In the genomic region with DNA sequence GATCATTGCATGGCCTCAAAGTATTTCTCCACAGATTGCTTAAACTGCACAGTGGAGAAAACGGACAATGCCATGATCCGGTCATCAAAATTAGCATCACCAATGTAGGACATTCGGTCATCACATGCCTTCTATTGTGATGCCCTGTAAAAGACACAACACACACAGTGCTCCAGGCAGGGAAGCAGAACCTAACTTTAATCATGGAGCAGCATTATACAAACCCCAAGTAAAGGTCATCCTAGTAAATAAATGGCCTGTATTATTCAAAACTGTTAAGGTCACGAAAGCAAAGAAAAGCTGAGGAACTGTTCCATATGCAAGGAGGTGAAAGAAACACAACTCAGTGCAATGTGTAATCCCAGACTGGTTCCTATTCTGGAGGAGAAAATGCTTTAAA, we compare ENCODE assay signal across 28 cellular contexts.
"Had no signal": no experiment of that assay in that cellular context is flagged by ENCODE, and none has a peak within 500 bp of the region (broad histone marks: within the 10 kb centered on the region; RNA-seq: fewer than 3 reads in every experiment).

No MANE protein-coding gene starts in this region.

- H3K9me3 Mint-ChIP-seq: nephron; stimulated activated effector memory CD8-positive, alpha-beta T cell treated with anti-CD3 and anti-CD28 coated beads, Interleukin-12 subunit alpha, Interleukin-12 subunit beta, amount 100 ng/mL, for 72 hours; stimulated activated naive CD8-positive, alpha-beta T cell treated with anti-CD3 and anti-CD28 coated beads, Interleukin-15, Interleukin-2, amounts not matched to agents 100 ng/mL and 50 ng/mL, for 24 hours had no signal

- H3K4me3 Mint-ChIP-seq: naive thymus-derived CD4-positive, alpha-beta T cell; natural killer cell; nephron; stimulated activated effector memory CD8-positive, alpha-beta T cell treated with anti-CD3 and anti-CD28 coated beads, Interleukin-12 subunit alpha, Interleukin-12 subunit beta, amount 100 ng/mL, for 72 hours; stimulated activated naive B cell treated with anti-CD40 and anti-IgM and Interleukin-4, amounts not matched to agents 10 μg/mL and 1 μg/mL and 100 μg/mL, for 72 hours; stimulated activated naive CD8-positive, alpha-beta T cell treated with anti-CD3 and anti-CD28 coated beads, Interleukin-15, Interleukin-2, amounts not matched to agents 100 ng/mL and 50 ng/mL, for 24 hours had no signal

- H2AFZ ChIP-seq: parathyroid adenoma had no signal

- FAIRE-seq: small intestine had no signal

- H3K27ac ChIP-seq: ovary, parathyroid adenoma, psoas muscle, right lobe of liver, sigmoid colon, stomach, thoracic aorta, thyroid gland, tibial nerve, upper lobe of left lung, uterus had no signal

- H3K27me3 ChIP-seq: ovary, right lobe of liver, sigmoid colon, stomach, thyroid gland, tibial nerve, upper lobe of left lung, uterus had no signal

- H3K9me3 ChIP-seq: ovary, psoas muscle, right lobe of liver, sigmoid colon, stomach, thoracic aorta, thyroid gland, tibial nerve, upper lobe of left lung, uterus had no signal

- H3K27ac Mint-ChIP-seq: naive thymus-derived CD4-positive, alpha-beta T cell; natural killer cell; nephron; progenitor cell of endocrine pancreas; stimulated activated effector memory CD8-positive, alpha-beta T cell treated with anti-CD3 and anti-CD28 coated beads, Interleukin-12 subunit alpha, Interleukin-12 subunit beta, amount 100 ng/mL, for 72 hours; stimulated activated naive B cell treated with anti-CD40 and anti-IgM and Interleukin-4, amounts not matched to agents 10 μg/mL and 1 μg/mL and 100 μg/mL, for 72 hours; stimulated activated naive CD8-positive, alpha-beta T cell treated with anti-CD3 and anti-CD28 coated beads, Interleukin-15, Interleukin-2, amounts not matched to agents 100 ng/mL and 50 ng/mL, for 24 hours had no signal

- H3K4me1 ChIP-seq: parathyroid adenoma, right lobe of liver, thyroid gland, uterus had no signal

- H3K4me3 ChIP-seq: ovary, psoas muscle, right lobe of liver, sigmoid colon, stomach, thoracic aorta, thyroid gland, tibial nerve, upper lobe of left lung, uterus had no signal

- ATAC-seq: naive thymus-derived CD4-positive, alpha-beta T cell; natural killer cell; psoas muscle; right cardiac atrium; right lobe of liver; stimulated activated effector memory CD8-positive, alpha-beta T cell treated with anti-CD3 and anti-CD28 coated beads, Interleukin-12 subunit alpha, Interleukin-12 subunit beta, amount 100 ng/mL, for 72 hours; stimulated activated naive B cell treated with anti-CD40 and anti-IgM and Interleukin-4, amounts not matched to agents 10 μg/mL and 1 μg/mL and 100 μg/mL, for 72 hours had no signal

- H3K79me2 ChIP-seq: parathyroid adenoma had no signal

- H3K36me3 ChIP-seq: ovary, right lobe of liver, sigmoid colon, stomach, thoracic aorta, thyroid gland, tibial nerve, upper lobe of left lung, uterus had no signal

- DNase-seq: naive thymus-derived CD4-positive, alpha-beta T cell; natural killer cell; occipital lobe; ovary; posterior cingulate gyrus; psoas muscle; right cardiac atrium; right lobe of liver; sigmoid colon; small intestine; stimulated activated CD4-positive, alpha-beta T cell treated with anti-CD3 and anti-CD28 coated beads, Interleukin-15, amount 100 ng/mL, for 24 hours; stimulated activated CD4-positive, alpha-beta T cell treated with anti-CD3 and anti-CD28 coated beads, Interleukin-2, amount 100 ng/mL, for 24 hours; stimulated activated CD4-positive, alpha-beta T cell treated with anti-CD3 and anti-CD28 coated beads, Interleukin-2, amount 100 ng/mL, for 48 hours; stimulated activated CD4-positive, alpha-beta T cell treated with anti-CD3 and anti-CD28 coated beads, Interleukin-4, amount 100 ng/mL, for 24 hours; stimulated activated naive B cell treated with anti-CD40 and anti-IgM and Interleukin-4, amounts not matched to agents 10 μg/mL and 1 μg/mL and 100 μg/mL, for 72 hours; stimulated activated naive CD4-positive, alpha-beta T cell treated with Interleukin-2 at 50 U/mL for 16 hours; stomach; thyroid gland; trophoblast cell; upper lobe of left lung; uterus had no signal

- H3K9ac ChIP-seq: parathyroid adenoma had no signal
